In genomic region chr13:33033361-33033812, GRCh38 we compare ENCODE assay signal across 1 cellular context.
TF ChIP-seq lines count a peak whose summit lies in the region.

No MANE protein-coding gene starts in this region.

TF ChIP-seq in HepG2, 621 proteins besides CTCF, POLR2A, EP300 and RAD21 (continued from another document):
- no peak for TF ChIP-seq NR2F6 (IDR thresholded peaks at IDR 0.05)
- no peak for TF ChIP-seq NR2F6 (CRISPR knock-in tag; IDR thresholded peaks at IDR 0.05)
- TF ChIP-seq, protein P1, sequence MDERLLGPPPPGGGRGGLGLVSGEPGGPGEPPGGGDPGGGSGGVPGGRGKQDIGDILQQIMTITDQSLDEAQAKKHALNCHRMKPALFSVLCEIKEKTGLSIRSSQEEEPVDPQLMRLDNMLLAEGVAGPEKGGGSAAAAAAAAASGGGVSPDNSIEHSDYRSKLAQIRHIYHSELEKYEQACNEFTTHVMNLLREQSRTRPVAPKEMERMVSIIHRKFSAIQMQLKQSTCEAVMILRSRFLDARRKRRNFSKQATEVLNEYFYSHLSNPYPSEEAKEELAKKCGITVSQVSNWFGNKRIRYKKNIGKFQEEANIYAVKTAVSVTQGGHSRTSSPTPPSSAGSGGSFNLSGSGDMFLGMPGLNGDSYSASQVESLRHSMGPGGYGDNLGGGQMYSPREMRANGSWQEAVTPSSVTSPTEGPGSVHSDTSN (CRISPR knock-in tag; IDR thresholded peaks at IDR 0.05) = no peak
- no peak for TF ChIP-seq ATAD3A (CRISPR knock-in tag; IDR thresholded peaks at IDR 0.05)
- no peak for TF ChIP-seq YEATS4 (CRISPR knock-in tag; IDR thresholded peaks at IDR 0.05; ENCODE audit: borderline replicate concordance)
- TF ChIP-seq, protein P2, sequence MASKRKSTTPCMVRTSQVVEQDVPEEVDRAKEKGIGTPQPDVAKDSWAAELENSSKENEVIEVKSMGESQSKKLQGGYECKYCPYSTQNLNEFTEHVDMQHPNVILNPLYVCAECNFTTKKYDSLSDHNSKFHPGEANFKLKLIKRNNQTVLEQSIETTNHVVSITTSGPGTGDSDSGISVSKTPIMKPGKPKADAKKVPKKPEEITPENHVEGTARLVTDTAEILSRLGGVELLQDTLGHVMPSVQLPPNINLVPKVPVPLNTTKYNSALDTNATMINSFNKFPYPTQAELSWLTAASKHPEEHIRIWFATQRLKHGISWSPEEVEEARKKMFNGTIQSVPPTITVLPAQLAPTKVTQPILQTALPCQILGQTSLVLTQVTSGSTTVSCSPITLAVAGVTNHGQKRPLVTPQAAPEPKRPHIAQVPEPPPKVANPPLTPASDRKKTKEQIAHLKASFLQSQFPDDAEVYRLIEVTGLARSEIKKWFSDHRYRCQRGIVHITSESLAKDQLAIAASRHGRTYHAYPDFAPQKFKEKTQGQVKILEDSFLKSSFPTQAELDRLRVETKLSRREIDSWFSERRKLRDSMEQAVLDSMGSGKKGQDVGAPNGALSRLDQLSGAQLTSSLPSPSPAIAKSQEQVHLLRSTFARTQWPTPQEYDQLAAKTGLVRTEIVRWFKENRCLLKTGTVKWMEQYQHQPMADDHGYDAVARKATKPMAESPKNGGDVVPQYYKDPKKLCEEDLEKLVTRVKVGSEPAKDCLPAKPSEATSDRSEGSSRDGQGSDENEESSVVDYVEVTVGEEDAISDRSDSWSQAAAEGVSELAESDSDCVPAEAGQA (IDR thresholded peaks at IDR 0.05; ENCODE audit: low read depth) = no peak
- TF ChIP-seq, protein P2 (CRISPR knock-in tag; IDR thresholded peaks at IDR 0.05; ENCODE audit: borderline replicate concordance) = no peak
- no peak for TF ChIP-seq JUN (CRISPR knock-in tag; IDR thresholded peaks at IDR 0.05)
- TF ChIP-seq, protein P3, sequence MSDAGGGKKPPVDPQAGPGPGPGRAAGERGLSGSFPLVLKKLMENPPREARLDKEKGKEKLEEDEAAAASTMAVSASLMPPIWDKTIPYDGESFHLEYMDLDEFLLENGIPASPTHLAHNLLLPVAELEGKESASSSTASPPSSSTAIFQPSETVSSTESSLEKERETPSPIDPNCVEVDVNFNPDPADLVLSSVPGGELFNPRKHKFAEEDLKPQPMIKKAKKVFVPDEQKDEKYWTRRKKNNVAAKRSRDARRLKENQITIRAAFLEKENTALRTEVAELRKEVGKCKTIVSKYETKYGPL (CRISPR knock-in tag; IDR thresholded peaks at IDR 0.05) = no peak
- no peak for TF ChIP-seq MBD4 (IDR thresholded peaks at IDR 0.05; ENCODE audit: borderline replicate concordance, low read length)
